Comparison of ENCODE assay signal across 8 cellular contexts in genomic region chr4:80335554-80336358, GRCh38. TPM values are rescaled to one million over a fixed set of nuclear protein-coding genes. Genes with fewer than 3 reads are reported as not detected.
DNase-seq lines count a peak whose midpoint lies in the region; ATAC-seq and TF ChIP-seq lines count a peak whose summit lies in the region.

TSS of gene CFAP299 (plus strand) at chr4:80335730.

- DNase-seq in AG20443 (ENCODE audit: low spot score): peak; percentile 95
- peak; percentile 45 for DNase-seq in GM19238 (ENCODE audit: insufficient read length, low spot score)
- peak; percentile 64 to 67 for DNase-seq in NCI-H524 (lab: John Stamatoyannopoulos, UW)
- peak; percentile 78 for DNase-seq in activated CD8-positive, alpha-beta memory T cell treated with anti-CD3 and anti-CD28 coated beads for 24 hours
- peak; percentile 44 for DNase-seq in epithelial cell of prostate (ENCODE audit: low read depth, low spot score)
- DNase-seq in mucosa of descending colon: peak; percentile 86 to 94 (median 88)
- DNase-seq in stimulated activated CD8-positive, alpha-beta memory T cell treated with anti-CD3 and anti-CD28 coated beads, Interleukin-4, amount 100 ng/mL, for 4 hours (ENCODE audit: low read depth in 2 of 2, low spot score in 1 of 2): peak; percentile 1 to 5

- H3K9me3 ChIP-seq in mucosa of descending colon: no peaks in the 10 kb centered on the region

- no peaks in the 10 kb centered on the region for H3K4me1 ChIP-seq in mucosa of descending colon (ENCODE audit: low read depth)

- peak; percentile 8 for TF ChIP-seq CTCF in mucosa of descending colon (IDR thresholded peaks at IDR 0.05)

- intact Hi-C loops in mucosa of descending colon (cut with DNase I, micrococcal nuclease): no loop called here

- ATAC-seq in HG03354 (IDR thresholded peaks at IDR 0.05; ENCODE audit: poor library complexity, severe bottlenecking, unreplicated experiment): peak; percentile 98
- peak; percentile 99 for ATAC-seq in mucosa of descending colon

- no peaks in the 10 kb centered on the region for H3K36me3 ChIP-seq in mucosa of descending colon (ENCODE audit: low read depth)

- H3K4me3 ChIP-seq in mucosa of descending colon: peak within 1 kb of the TSS; percentile 21

- no peak within 1 kb of the TSS for H3K27ac ChIP-seq in epithelial cell of prostate

RNA-seq across cellular contexts. Expression of gene CFAP299, which starts in this region (rescaled TPM):
- total RNA-seq in mucosa of descending colon: not detected

Comparison
In these comparisons a context has a peak if more than half of its experiments do, and no peak if none do; other contexts are left out.
1. Peak in DNase-seq, ATAC-seq and H3K4me3 ChIP-seq in mucosa of descending colon; RNA of the gene not detected or under 1 TPM.
2. DNase-seq: peak in every context shown above with its lines; median percentile 95 in AG20443; 88 in mucosa of descending colon; 78 in activated CD8-positive, alpha-beta memory T cell treated with anti-CD3 and anti-CD28 coated beads for 24 hours; 66 in NCI-H524; 45 in GM19238; 44 in epithelial cell of prostate; 3 in stimulated activated CD8-positive, alpha-beta memory T cell treated with anti-CD3 and anti-CD28 coated beads, Interleukin-4, amount 100 ng/mL, for 4 hours.